In genomic region chr1:194705123-194705522, GRCh38 we compare ENCODE assay signal across 13 cellular contexts.
DNase-seq lines count a peak whose midpoint lies in the region; ATAC-seq and TF ChIP-seq lines count a peak whose summit lies in the region.
"Had no signal": no experiment of that assay in that cellular context is flagged by ENCODE, and none has a peak within 500 bp of the region (broad histone marks: within the 10 kb centered on the region; RNA-seq: fewer than 3 reads in every experiment).

No MANE protein-coding gene starts in this region.

- no peak for TF ChIP-seq CTCF in left lung (IDR thresholded peaks at IDR 0.05)

- no peaks in the 10 kb centered on the region for H3K27me3 ChIP-seq in left lung
- H3K27me3 ChIP-seq: spleen, transverse colon had no signal

- intact Hi-C loops in left lung (cut with DNase I), result no loop called here

- H3K27ac ChIP-seq in left lung, result no peak overlapping the region
- H3K27ac ChIP-seq: spleen, transverse colon had no signal

- DNase-seq in NCI-H226, result peak; percentile 48
- DNase-seq in fibroblast of peridontal ligament (ENCODE audit: extremely low read depth), result peak; percentile 42
- no peak for DNase-seq in activated T-cell treated with anti-CD3 and anti-CD28 coated beads, Interleukin-2, amount 50 U/mL, for 1 hour
- no peak for DNase-seq in putamen (ENCODE audit: low spot score)
- no peak for DNase-seq in CD1c-positive myeloid dendritic cell (ENCODE audit: extremely low spot score)
- no peak for DNase-seq in left lung
- DNase-seq: CD4-positive, alpha-beta T cell; hippocampal formation; NCI-H1694 treated with DMSO at 0.1 percent for 48 hours; spleen; transverse colon had no signal

- H3K4me3 ChIP-seq in left lung, result no peak overlapping the region
- H3K4me3 ChIP-seq: spleen, transverse colon had no signal

- peak; percentile 73 for ATAC-seq in GM19025 (IDR thresholded peaks at IDR 0.05; ENCODE audit: low read depth, unreplicated experiment)
- peak; percentile 77 for ATAC-seq in HG02798 (IDR thresholded peaks at IDR 0.05; ENCODE audit: poor library complexity, unreplicated experiment)
- no peak for ATAC-seq in left lung

- no peaks in the 10 kb centered on the region for H3K4me1 ChIP-seq in left lung
- H3K4me1 ChIP-seq: spleen, transverse colon had no signal

- no peaks in the 10 kb centered on the region for H3K9me3 ChIP-seq in left lung
- H3K9me3 ChIP-seq: spleen, transverse colon had no signal

- H3K36me3 ChIP-seq in left lung, result no peaks in the 10 kb centered on the region
- H3K36me3 ChIP-seq: spleen, transverse colon had no signal

Comparison
In these comparisons a context has a peak if more than half of its experiments do, and no peak if none do; other contexts are left out.
1. DNase-seq: peak in NCI-H226 (single experiment) and fibroblast of peridontal ligament (single experiment); none in activated T-cell treated with anti-CD3 and anti-CD28 coated beads, Interleukin-2, amount 50 U/mL, for 1 hour (single experiment), putamen (single experiment), CD1c-positive myeloid dendritic cell (single experiment) and left lung (0 of 2).